ENCODE assay signal across 18 cellular contexts in the genomic region with DNA sequence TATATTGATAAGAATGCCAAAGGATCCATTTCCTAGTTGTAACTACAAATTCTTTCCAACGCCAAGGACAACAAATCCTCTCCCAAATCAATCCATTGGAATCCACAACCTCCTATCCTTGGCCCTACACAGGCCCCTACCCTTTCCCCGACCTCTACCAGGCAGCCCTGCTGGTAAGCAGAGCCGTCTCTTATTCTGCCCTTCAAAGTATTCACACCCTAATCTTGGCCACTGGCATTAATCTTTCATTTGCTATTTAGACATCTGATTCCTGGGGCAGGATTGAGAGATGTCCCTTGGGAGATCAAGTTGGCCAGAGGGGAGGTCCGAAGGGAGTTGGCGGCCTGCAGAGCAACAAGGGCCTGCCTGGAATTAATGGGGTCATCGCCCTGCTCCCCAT.
"Had no signal": no experiment of that assay in that cellular context is flagged by ENCODE, and none has a peak within 500 bp of the region (broad histone marks: within the 10 kb centered on the region; RNA-seq: fewer than 3 reads in every experiment).

No MANE protein-coding gene starts in this region.

- H3K9me3 ChIP-seq: SK-N-SH had no signal

- DNase-seq: KBM-7, MV-4-11, NCI-H1048, NCI-H1105, NCI-H1417, NCI-H1436 treated with DMSO at 0.1 percent for 48 hours, NCI-H1694, NCI-H187 treated with DMSO at 0.1 percent for 48 hours, NCI-H2029 treated with DMSO at 0.1 percent for 48 hours, NCI-H2171, NCI-H345, NCI-H446 treated with DMSO at 0.1 percent for 48 hours, NCI-H510A treated with DMSO at 0.1 percent for 48 hours, NCI-H526, Right ventricle myocardium superior, RPMI8226, SK-N-SH, SW 1271 had no signal
